7 cellular contexts compared by ENCODE assay signal in genomic region chr3:187739125-187739560, GRCh38. TPM values are rescaled to one million over a fixed set of nuclear protein-coding genes. Genes with fewer than 3 reads are reported as not detected.
DNase-seq lines count a peak whose midpoint lies in the region; ATAC-seq and TF ChIP-seq lines count a peak whose summit lies in the region.

No MANE protein-coding gene starts in this region.

- H3K36me3 ChIP-seq in KOPT-K1 (ENCODE audit: insufficient read depth, low read length), result no peaks in the 10 kb centered on the region

- DNase-seq in germinal center (ENCODE audit: low spot score) (peak; percentile 36), progenitor cell of endocrine pancreas (ENCODE audit: low spot score, unreplicated experiment) (no peak), DMS153 treated with DMSO at 0.1 percent for 48 hours (lab: John Stamatoyannopoulos, UW; ENCODE audit: unreplicated experiment) (no peak)

- peak overlapping the region; percentile 99 for H3K27ac ChIP-seq in KOPT-K1 (ENCODE audit: low read depth, low read length, poor library complexity, severe bottlenecking)

- H3K36me3 Mint-ChIP-seq in activated T-helper 17 cell treated with anti-CD3 and anti-CD28 coated beads, Interleukin-2, amount 50 U/mL, for 72 hours (ENCODE audit: low read depth), result peaks cover 91% of the 10 kb centered on the region
- no peaks in the 10 kb centered on the region for H3K36me3 Mint-ChIP-seq in progenitor cell of endocrine pancreas (ENCODE audit: insufficient read depth)

- no peaks in the 10 kb centered on the region for H3K27me3 Mint-ChIP-seq in activated T-helper 17 cell treated with anti-CD3 and anti-CD28 coated beads, Interleukin-2, amount 50 U/mL, for 72 hours
- peaks cover 20% of the 10 kb centered on the region for H3K27me3 Mint-ChIP-seq in progenitor cell of endocrine pancreas

- H3K4me1 Mint-ChIP-seq in activated T-helper 17 cell treated with anti-CD3 and anti-CD28 coated beads, Interleukin-2, amount 50 U/mL, for 72 hours, result peaks cover 41% of the 10 kb centered on the region
- peaks cover 40% of the 10 kb centered on the region for H3K4me1 Mint-ChIP-seq in progenitor cell of endocrine pancreas (ENCODE audit: low read depth)

- no peaks in the 10 kb centered on the region for H3K9me3 ChIP-seq in KOPT-K1 (ENCODE audit: insufficient read depth, low read length, poor library complexity, severe bottlenecking)

- peak overlapping the region; percentile 100 for H3K27ac Mint-ChIP-seq in activated T-helper 17 cell treated with anti-CD3 and anti-CD28 coated beads, Interleukin-2, amount 50 U/mL, for 72 hours
- H3K27ac Mint-ChIP-seq in progenitor cell of endocrine pancreas, result peak overlapping the region; percentile 85

- no peak for TF ChIP-seq CTCF in progenitor cell of endocrine pancreas (IDR thresholded peaks at IDR 0.05; ENCODE audit: unreplicated experiment)

- H3K4me3 Mint-ChIP-seq in activated T-helper 17 cell treated with anti-CD3 and anti-CD28 coated beads, Interleukin-2, amount 50 U/mL, for 72 hours, result peak overlapping the region; percentile 100
- peak overlapping the region; percentile 83 for H3K4me3 Mint-ChIP-seq in progenitor cell of endocrine pancreas (ENCODE audit: low read depth)

- H3K9me3 Mint-ChIP-seq in activated T-helper 17 cell treated with anti-CD3 and anti-CD28 coated beads, Interleukin-2, amount 50 U/mL, for 72 hours, result no peaks in the 10 kb centered on the region
- H3K9me3 Mint-ChIP-seq in progenitor cell of endocrine pancreas (ENCODE audit: low read depth), result no peaks in the 10 kb centered on the region

- peak; percentile 0 for ATAC-seq in activated T-helper 17 cell treated with anti-CD3 and anti-CD28 coated beads, Interleukin-2, amount 50 U/mL, for 72 hours (replicated peaks)
- ATAC-seq in HG03045 (IDR thresholded peaks at IDR 0.05; ENCODE audit: unreplicated experiment), result no peak
- ATAC-seq in HG03378 (IDR thresholded peaks at IDR 0.05; ENCODE audit: unreplicated experiment), result no peak

RNA-seq across cellular contexts. Expression of gene BCL6, which starts 6.1 kb away (rescaled TPM):
- total RNA-seq in activated T-helper 17 cell treated with anti-CD3 and anti-CD28 coated beads, Interleukin-2, amount 50 U/mL, for 72 hours, result 100 to 1,000 TPM in 1 of 2 donors, 10 to 100 TPM in 1; 67.5 to 143 TPM
- 21.3 and 22.8 TPM in 2 replicates for total RNA-seq in progenitor cell of endocrine pancreas

RNA-seq across cellular contexts. Expression of gene RTP2, which starts 36.8 kb away (rescaled TPM):
- total RNA-seq in activated T-helper 17 cell treated with anti-CD3 and anti-CD28 coated beads, Interleukin-2, amount 50 U/mL, for 72 hours, result not detected
- total RNA-seq in progenitor cell of endocrine pancreas, result not detected in 2 replicates
